23 cellular contexts compared by ENCODE assay signal in the genomic region with DNA sequence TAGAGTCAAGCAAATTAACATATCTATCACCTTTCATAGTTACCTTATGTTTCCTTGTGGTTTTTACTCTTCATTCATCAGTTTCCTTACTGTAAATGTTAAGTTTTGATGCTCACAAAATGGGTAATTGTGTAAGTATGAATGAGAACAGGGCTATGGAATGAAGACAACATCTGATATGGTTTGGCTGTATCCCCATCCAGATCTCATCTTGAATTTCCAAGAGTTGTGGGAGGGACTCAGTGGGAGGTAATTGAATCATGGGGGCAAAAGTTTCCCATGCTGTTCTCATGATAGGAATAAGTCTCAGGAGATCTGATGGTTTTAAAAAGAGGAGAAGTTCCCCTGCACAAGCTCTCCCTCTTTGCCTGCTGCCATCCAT.
DNase-seq lines count a peak whose midpoint lies in the region; ATAC-seq and TF ChIP-seq lines count a peak whose summit lies in the region.
"Had no signal": no experiment of that assay in that cellular context is flagged by ENCODE, and none has a peak within 500 bp of the region (broad histone marks: within the 10 kb centered on the region; RNA-seq: fewer than 3 reads in every experiment).

No MANE protein-coding gene starts in this region.

- TF ChIP-seq CTCF in BJ (IDR thresholded peaks at IDR 0.05; ENCODE audit: insufficient read depth, low read depth, low read length): no peak
- TF ChIP-seq CTCF in SK-N-SH (IDR thresholded peaks at IDR 0.05): no peak
- no peak for TF ChIP-seq CTCF in choroid plexus epithelial cell (conservative IDR thresholded peaks at IDR 0.05; ENCODE audit: low read depth, low read length)
- TF ChIP-seq CTCF in neural crest cell (conservative IDR thresholded peaks at IDR 0.05): no peak
- no peak for TF ChIP-seq CTCF in WERI-Rb-1 (IDR thresholded peaks at IDR 0.05; ENCODE audit: low read depth, low read length)

- H3K9me3 ChIP-seq in SK-N-SH (no peaks in the 10 kb centered on the region), WERI-Rb-1 (ENCODE audit: severe bottlenecking) (no peaks in the 10 kb centered on the region)
- H3K9me3 ChIP-seq: ascending aorta had no signal

- no peaks in the 10 kb centered on the region for H3K9me2 ChIP-seq in SK-N-SH

- H3K27me3 Mint-ChIP-seq in neural crest cell (ENCODE audit: low read depth): no peaks in the 10 kb centered on the region
- H3K27me3 Mint-ChIP-seq: dendritic cell treated with granulocyte-macrophage colony-stimulating factor and Interleukin-4, amounts not matched to agents 40 ng/mL and 50 ng/mL, for 4 days had no signal

- peaks cover 7 to 8% of the 10 kb centered on the region in 2 experiments; a peak in 2 of 4 replicates for H3K4me1 ChIP-seq in SK-N-SH (ENCODE audit: control insufficient read depth in 1 of 2, insufficient read depth in 2 of 2, low read depth in 1 of 2, low read length in 1 of 2)
- H3K4me1 ChIP-seq: ascending aorta had no signal

- H3F3A ChIP-seq in SK-N-SH (replicated peaks; ENCODE audit: insufficient read depth): no peaks in the 10 kb centered on the region

- no peaks in the 10 kb centered on the region for H3K79me2 ChIP-seq in SK-N-SH (ENCODE audit: insufficient read depth)

- no peak overlapping the region for H3K4me2 ChIP-seq in SK-N-SH

- H4K20me1 ChIP-seq in SK-N-SH (ENCODE audit: insufficient read depth): no peaks in the 10 kb centered on the region

- TF ChIP-seq RAD21 in SK-N-SH (IDR thresholded peaks at IDR 0.05; ENCODE audit: low read length): no peak

- H2AFZ ChIP-seq in SK-N-SH (ENCODE audit: low read depth): no peak overlapping the region

- H3K9me3 Mint-ChIP-seq in neural crest cell: peaks cover 2% of the 10 kb centered on the region
- H3K9me3 Mint-ChIP-seq: activated CD4-positive, alpha-beta memory T cell treated with anti-CD3 and anti-CD28 coated beads for 36 hours; dendritic cell treated with granulocyte-macrophage colony-stimulating factor and Interleukin-4, amounts not matched to agents 40 ng/mL and 50 ng/mL, for 4 days; T-helper 1 cell treated with Interleukin-12 subunit alpha and Interleukin-12 subunit beta and Interleukin-4 antibody, amounts not matched to agents 30 μg/mL and 1 μg/mL, for 36 hours had no signal

- H3K4me3 Mint-ChIP-seq in neural crest cell: no peak overlapping the region
- H3K4me3 Mint-ChIP-seq: activated CD4-positive, alpha-beta memory T cell treated with anti-CD3 and anti-CD28 coated beads for 36 hours; dendritic cell treated with granulocyte-macrophage colony-stimulating factor and Interleukin-4, amounts not matched to agents 40 ng/mL and 50 ng/mL, for 4 days; T-helper 1 cell treated with Interleukin-12 subunit alpha and Interleukin-12 subunit beta and Interleukin-4 antibody, amounts not matched to agents 30 μg/mL and 1 μg/mL, for 36 hours; WTC11 had no signal

- POLR2A ChIA-PET in BJ (lab: Charles Lee) (no interaction called here), SK-N-SH (lab: Yijun Ruan, JAX) (no interaction called here)

- peak; percentile 90 for DNase-seq in BJ (ENCODE audit: low read depth)
- no peak for DNase-seq in SK-N-SH
- peak; percentile 92 for DNase-seq in choroid plexus epithelial cell (ENCODE audit: low read depth)
- no peak for DNase-seq in neural crest cell (ENCODE audit: low read depth, low spot score)
- no peak for DNase-seq in NCI-H2029 treated with DMSO at 0.1 percent for 48 hours (lab: John Stamatoyannopoulos, UW)
- no peak for DNase-seq in C1 segment of cervical spinal cord (lab: John Stamatoyannopoulos, UW)
- no peak for DNase-seq in WERI-Rb-1
- DNase-seq: ACHN; activated CD4-positive, alpha-beta memory T cell treated with anti-CD3 and anti-CD28 coated beads for 36 hours; activated T-cell treated with anti-CD3 and anti-CD28 coated beads for 4 hours; DMS79 treated with DMSO at 0.1 percent for 48 hours; glutamatergic neuron; NCI-H1436; NCI-H82; PC-3; SHP77 treated with DMSO at 0.1 percent for 48 hours; substantia nigra had no signal

- no peak overlapping the region for H3K4me3 ChIP-seq in BJ (ENCODE audit: low read depth, low read length)
- H3K4me3 ChIP-seq in SK-N-SH (ENCODE audit: low read depth in 2 of 2, low read length in 1 of 2): no peak overlapping the region
- no peak overlapping the region for H3K4me3 ChIP-seq in choroid plexus epithelial cell (ENCODE audit: low read depth, low read length)
- H3K4me3 ChIP-seq in WERI-Rb-1 (ENCODE audit: low read depth, low read length): no peak overlapping the region
- H3K4me3 ChIP-seq: ascending aorta had no signal

- H3K27me3 ChIP-seq in BJ (ENCODE audit: control insufficient read depth, insufficient read depth, low read length) (no peaks in the 10 kb centered on the region), SK-N-SH (ENCODE audit: insufficient read depth) (no peaks in the 10 kb centered on the region), WERI-Rb-1 (ENCODE audit: insufficient read depth, low read depth, severe bottlenecking) (no peaks in the 10 kb centered on the region)
- H3K27me3 ChIP-seq: ascending aorta had no signal

- H3K27ac Mint-ChIP-seq in neural crest cell (ENCODE audit: unreplicated experiment): peak overlapping the region; percentile 32
- H3K27ac Mint-ChIP-seq: activated CD4-positive, alpha-beta memory T cell treated with anti-CD3 and anti-CD28 coated beads for 36 hours; dendritic cell treated with granulocyte-macrophage colony-stimulating factor and Interleukin-4, amounts not matched to agents 40 ng/mL and 50 ng/mL, for 4 days; T-helper 1 cell treated with Interleukin-12 subunit alpha and Interleukin-12 subunit beta and Interleukin-4 antibody, amounts not matched to agents 30 μg/mL and 1 μg/mL, for 36 hours; WTC11 had no signal

- TF ChIP-seq EP300 in SK-N-SH (IDR thresholded peaks at IDR 0.05; ENCODE audit: borderline replicate concordance in 1 of 2, low read depth in 1 of 2, low read length in 1 of 2): peak in 1 of 2 experiments; percentile 83; a peak in 2 of 4 replicates

- H3K36me3 ChIP-seq in BJ (ENCODE audit: control insufficient read depth, insufficient read depth, low read length): no peaks in the 10 kb centered on the region
- H3K36me3 ChIP-seq in SK-N-SH (replicated peaks in 1 of 2; ENCODE audit: control insufficient read depth in 1 of 2, insufficient read depth in 2 of 2, low read length in 1 of 2): no peaks in the 10 kb centered on the region
- no peaks in the 10 kb centered on the region for H3K36me3 ChIP-seq in WERI-Rb-1
- H3K36me3 ChIP-seq: ascending aorta had no signal

- H3K4me1 Mint-ChIP-seq in neural crest cell: no peaks in the 10 kb centered on the region
- H3K4me1 Mint-ChIP-seq: WTC11 had no signal

- CTCF ChIA-PET in BJ (lab: Yijun Ruan, JAX) (interaction anchor here (1.2 to 1.4 kb wide), 2 partner anchors 20 to 22 kb away, joined by 3 to 4 read pairs; no protein-coding TSS in a partner anchor), SK-N-SH (lab: Yijun Ruan, JAX) (no interaction called here)

- ATAC-seq in HG03045 (IDR thresholded peaks at IDR 0.05; ENCODE audit: unreplicated experiment): no peak
- ATAC-seq: PC-3, WTC11 had no signal

- peak overlapping the region; percentile 47; the same call in 1 of the 2 replicates for H3K9ac ChIP-seq in SK-N-SH

- no peaks in the 10 kb centered on the region for H3K36me3 Mint-ChIP-seq in neural crest cell (ENCODE audit: low read depth)
- H3K36me3 Mint-ChIP-seq: activated CD4-positive, alpha-beta memory T cell treated with anti-CD3 and anti-CD28 coated beads for 36 hours had no signal

- peak overlapping the region in 1 of 2 experiments; percentile 86; a peak in 2 of 4 replicates for H3K27ac ChIP-seq in SK-N-SH (ENCODE audit: low read depth in 2 of 2, low read length in 1 of 2)
- no peak overlapping the region for H3K27ac ChIP-seq in WERI-Rb-1
- H3K27ac ChIP-seq: ascending aorta, epithelial cell of prostate had no signal

TF ChIP-seq in SK-N-SH, 30 proteins besides CTCF, POLR2A, EP300 and RAD21:
- TF ChIP-seq MAX (IDR thresholded peaks at IDR 0.05; ENCODE audit: low read depth): no peak
- TF ChIP-seq JUND (IDR thresholded peaks at IDR 0.05): peak; percentile 74
- peak; percentile 45; the same call in 1 of the 2 replicates for TF ChIP-seq FOSL2 (IDR thresholded peaks at IDR 0.05; ENCODE audit: borderline replicate concordance, low read depth)
- TF ChIP-seq RXRA (IDR thresholded peaks at IDR 0.05; ENCODE audit: borderline replicate concordance, low read depth): peak; percentile 73; the same call in 1 of the 2 replicates
- TF ChIP-seq NFIC (IDR thresholded peaks at IDR 0.05; ENCODE audit: borderline replicate concordance): peak; percentile 83
- TF ChIP-seq TEAD4 (IDR thresholded peaks at IDR 0.05; ENCODE audit: borderline replicate concordance, insufficient read depth): peak; percentile 71
- TF ChIP-seq, protein P1, sequence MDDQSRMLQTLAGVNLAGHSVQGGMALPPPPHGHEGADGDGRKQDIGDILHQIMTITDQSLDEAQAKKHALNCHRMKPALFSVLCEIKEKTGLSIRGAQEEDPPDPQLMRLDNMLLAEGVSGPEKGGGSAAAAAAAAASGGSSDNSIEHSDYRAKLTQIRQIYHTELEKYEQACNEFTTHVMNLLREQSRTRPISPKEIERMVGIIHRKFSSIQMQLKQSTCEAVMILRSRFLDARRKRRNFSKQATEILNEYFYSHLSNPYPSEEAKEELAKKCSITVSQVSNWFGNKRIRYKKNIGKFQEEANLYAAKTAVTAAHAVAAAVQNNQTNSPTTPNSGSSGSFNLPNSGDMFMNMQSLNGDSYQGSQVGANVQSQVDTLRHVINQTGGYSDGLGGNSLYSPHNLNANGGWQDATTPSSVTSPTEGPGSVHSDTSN (IDR thresholded peaks at IDR 0.05): peak; percentile 49
- TF ChIP-seq USF1 (IDR thresholded peaks at IDR 0.05; ENCODE audit: borderline replicate concordance, low read depth): no peak
- no peak for TF ChIP-seq TAF1 (IDR thresholded peaks at IDR 0.05; ENCODE audit: borderline replicate concordance, low read depth, low read length)
- no peak for TF ChIP-seq FOXM1 (IDR thresholded peaks at IDR 0.05; ENCODE audit: low read depth)
- TF ChIP-seq TCF12 (IDR thresholded peaks at IDR 0.05): peak; percentile 87

Comparison
In these comparisons a context has a peak if more than half of its experiments do, and no peak if none do; other contexts are left out.
1. DNase-seq: peak in BJ (single experiment) and choroid plexus epithelial cell (single experiment); none in SK-N-SH (single experiment), neural crest cell (single experiment), NCI-H2029 treated with DMSO at 0.1 percent for 48 hours (single experiment), C1 segment of cervical spinal cord (0 of 14) and WERI-Rb-1 (single experiment).